8 cellular contexts compared by ENCODE assay signal in genomic region chr2:40451926-40452605, GRCh38. TPM values are rescaled to one million over a fixed set of nuclear protein-coding genes. Genes with fewer than 3 reads are reported as not detected.
DNase-seq lines count a peak whose midpoint lies in the region.

TSS of gene SLC8A1 (minus strand) at chr2:40452090.

- no peaks in the 10 kb centered on the region for H3K9me3 Mint-ChIP-seq in activated CD4-positive, alpha-beta memory T cell treated with anti-CD3 and anti-CD28 coated beads, Interleukin-2, amount 10 ng/mL, durations not matched to agents 7 days and 5 days

- peaks cover 48% of the 10 kb centered on the region for H3K27me3 ChIP-seq in HUES64 (ENCODE audit: insufficient read depth, low read length)
- no peaks in the 10 kb centered on the region for H3K27me3 ChIP-seq in effector memory CD4-positive, alpha-beta T cell (replicated peaks; ENCODE audit: control insufficient read depth, insufficient read depth, low read length, poor library complexity, severe bottlenecking)

- H3K27ac Mint-ChIP-seq in activated CD4-positive, alpha-beta memory T cell treated with anti-CD3 and anti-CD28 coated beads, Interleukin-2, amount 10 ng/mL, durations not matched to agents 7 days and 5 days, result no peak within 1 kb of the TSS

- peak within 1 kb of the TSS; percentile 69 for H3K4me3 Mint-ChIP-seq in activated CD4-positive, alpha-beta memory T cell treated with anti-CD3 and anti-CD28 coated beads, Interleukin-2, amount 10 ng/mL, durations not matched to agents 7 days and 5 days

- peaks cover 8% of the 10 kb centered on the region for H3K4me1 ChIP-seq in HUES64 (ENCODE audit: insufficient read depth, low read length)
- no peaks in the 10 kb centered on the region for H3K4me1 ChIP-seq in effector memory CD4-positive, alpha-beta T cell (ENCODE audit: control insufficient read depth, insufficient read depth, low read length, poor library complexity, severe bottlenecking)

- under 1% methylated on average over 82 of the region's 82 CpGs for WGBS in HUES64

- CTCF ChIA-PET in activated CD4-positive, alpha-beta memory T cell treated with anti-CD3 and anti-CD28 coated beads, Interleukin-2, amount 10 ng/mL, durations not matched to agents 7 days and 5 days (lab: Charles Lee), result no interaction called here

- POLR2A ChIA-PET in activated CD4-positive, alpha-beta memory T cell treated with anti-CD3 and anti-CD28 coated beads, Interleukin-2, amount 10 ng/mL, durations not matched to agents 7 days and 5 days (lab: Charles Lee), result no interaction called here

- H3K9ac ChIP-seq in HUES64 (ENCODE audit: low read depth, low read length), result no peak within 1 kb of the TSS

- H3K9me3 ChIP-seq in HUES64 (ENCODE audit: insufficient read depth, low read depth, low read length), result no peaks in the 10 kb centered on the region
- H3K9me3 ChIP-seq in effector memory CD4-positive, alpha-beta T cell (ENCODE audit: control insufficient read depth, low read length), result no peaks in the 10 kb centered on the region

- H3K27me3 Mint-ChIP-seq in activated CD4-positive, alpha-beta memory T cell treated with anti-CD3 and anti-CD28 coated beads, Interleukin-2, amount 10 ng/mL, durations not matched to agents 7 days and 5 days, result peaks cover 34% of the 10 kb centered on the region

- H3K27ac ChIP-seq in HUES64 (ENCODE audit: low read depth, low read length), result no peak within 1 kb of the TSS
- no peak within 1 kb of the TSS for H3K27ac ChIP-seq in effector memory CD4-positive, alpha-beta T cell (ENCODE audit: insufficient read depth, low read length, poor library complexity, severe bottlenecking)

- H3K36me3 ChIP-seq in HUES64 (ENCODE audit: insufficient read depth, low read length), result no peaks in the 10 kb centered on the region
- no peaks in the 10 kb centered on the region for H3K36me3 ChIP-seq in effector memory CD4-positive, alpha-beta T cell (ENCODE audit: control insufficient read depth, insufficient read depth, low read length)

- peak within 1 kb of the TSS; percentile 78 for H3K4me3 ChIP-seq in HUES64 (ENCODE audit: low read length)
- H3K4me3 ChIP-seq in effector memory CD4-positive, alpha-beta T cell (ENCODE audit: insufficient read depth, low read depth, low read length, poor library complexity, severe bottlenecking), result no peak within 1 kb of the TSS

- H3K36me3 Mint-ChIP-seq in activated CD4-positive, alpha-beta memory T cell treated with anti-CD3 and anti-CD28 coated beads, Interleukin-2, amount 10 ng/mL, durations not matched to agents 7 days and 5 days (ENCODE audit: low read depth), result no peaks in the 10 kb centered on the region

- peaks cover 11% of the 10 kb centered on the region for H3K4me1 Mint-ChIP-seq in activated CD4-positive, alpha-beta memory T cell treated with anti-CD3 and anti-CD28 coated beads, Interleukin-2, amount 10 ng/mL, durations not matched to agents 7 days and 5 days

- DNase-seq in NCI-H1417 (lab: John Stamatoyannopoulos, UW), result peak; percentile 46 to 91 (median 71)
- no peak for DNase-seq in NCI-H1417 treated with DMSO at 0.1 percent for 48 hours (lab: John Stamatoyannopoulos, UW)
- DNase-seq in activated CD4-positive, alpha-beta memory T cell treated with anti-CD3 and anti-CD28 coated beads, Interleukin-2, amount 10 ng/mL, durations not matched to agents 7 days and 5 days, result no peak
- peak; percentile 47 for DNase-seq in glomerular visceral epithelial cell (ENCODE audit: extremely low spot score)
- peak; percentile 37 for DNase-seq in occipital lobe (lab: John Stamatoyannopoulos, UW)
- DNase-seq in hippocampal formation (lab: John Stamatoyannopoulos, UW), result no peak
- DNase-seq in effector memory CD4-positive, alpha-beta T cell, result no peak

RNA-seq across cellular contexts. Expression of gene SLC8A1, which starts in this region (rescaled TPM):
- 1.1 TPM for polyA plus RNA-seq in HUES64 (2013, experiment 1 of 2)
- polyA plus RNA-seq in HUES64 (2013, experiment 2 of 2), result 1.3 TPM
- total RNA-seq in activated CD4-positive, alpha-beta memory T cell treated with anti-CD3 and anti-CD28 coated beads, Interleukin-2, amount 10 ng/mL, durations not matched to agents 7 days and 5 days, result under 1 TPM; 0.25 to 0.45 TPM
- 277 TPM for total RNA-seq in occipital lobe

Comparison
In these comparisons a context has a peak if more than half of its experiments do, and no peak if none do; other contexts are left out.
1. RNA of gene SLC8A1 (total RNA-seq): 277 TPM in occipital lobe (single experiment); 0.25 to 0.45 TPM in activated CD4-positive, alpha-beta memory T cell treated with anti-CD3 and anti-CD28 coated beads, Interleukin-2, amount 10 ng/mL, durations not matched to agents 7 days and 5 days; every median in the first group is over 100 times any median in the second.
2. DNase-seq: peak in NCI-H1417 (3 of 3), glomerular visceral epithelial cell (single experiment) and occipital lobe (single experiment); none in NCI-H1417 treated with DMSO at 0.1 percent for 48 hours (single experiment), activated CD4-positive, alpha-beta memory T cell treated with anti-CD3 and anti-CD28 coated beads, Interleukin-2, amount 10 ng/mL, durations not matched to agents 7 days and 5 days (single experiment), hippocampal formation (0 of 2) and effector memory CD4-positive, alpha-beta T cell (0 of 3).